ENCODE assay signal across 31 cellular contexts in genomic region chr1:216997831-216998230, GRCh38.
"Had no signal": no experiment of that assay in that cellular context is flagged by ENCODE, and none has a peak within 500 bp of the region (broad histone marks: within the 10 kb centered on the region; RNA-seq: fewer than 3 reads in every experiment).

No MANE protein-coding gene starts in this region.

- ATAC-seq: natural killer cell; psoas muscle; right cardiac atrium; right lobe of liver; stimulated activated memory B cell treated with anti-CD40 and anti-IgM and Interleukin-4, amounts not matched to agents 10 μg/mL and 1 μg/mL and 100 μg/mL, for 72 hours; stimulated activated naive CD8-positive, alpha-beta T cell treated with anti-CD3 and anti-CD28 coated beads, Interleukin-15, amount 100 ng/mL, for 72 hours; stimulated activated naive CD8-positive, alpha-beta T cell treated with anti-CD3 and anti-CD28 coated beads, Interleukin-15, Interleukin-2, amounts not matched to agents 100 U/mL and 50 U/mL, for 24 hours; upper lobe of right lung had no signal

- H3K4me2 ChIP-seq: neural progenitor cell had no signal

- H3K36me3 Mint-ChIP-seq: natural killer cell; neural progenitor cell; stimulated activated memory B cell treated with anti-CD40 and anti-IgM and Interleukin-4, amounts not matched to agents 10 μg/mL and 1 μg/mL and 100 μg/mL, for 72 hours; type B pancreatic cell had no signal

- H3K9me3 Mint-ChIP-seq: nephron, neural progenitor cell, type B pancreatic cell had no signal

- H3K4me3 Mint-ChIP-seq: natural killer cell; nephron; neural progenitor cell; stimulated activated memory B cell treated with anti-CD40 and anti-IgM and Interleukin-4, amounts not matched to agents 10 μg/mL and 1 μg/mL and 100 μg/mL, for 72 hours; stimulated activated naive CD8-positive, alpha-beta T cell treated with anti-CD3 and anti-CD28 coated beads, Interleukin-15, amount 100 ng/mL, for 72 hours; type B pancreatic cell had no signal

- H3K4me3 ChIP-seq: neural progenitor cell, ovary, psoas muscle, right lobe of liver, sigmoid colon, spleen, suprapubic skin, testis, tibial artery, transverse colon, upper lobe of right lung, uterus had no signal

- H3K27ac Mint-ChIP-seq: natural killer cell; nephron; neural progenitor cell; progenitor cell of endocrine pancreas; stimulated activated memory B cell treated with anti-CD40 and anti-IgM and Interleukin-4, amounts not matched to agents 10 μg/mL and 1 μg/mL and 100 μg/mL, for 72 hours; stimulated activated naive CD8-positive, alpha-beta T cell treated with anti-CD3 and anti-CD28 coated beads, Interleukin-15, amount 100 ng/mL, for 72 hours; type B pancreatic cell had no signal

- DNase-seq: natural killer cell; occipital lobe; ovary; posterior cingulate gyrus; psoas muscle; right cardiac atrium; right lobe of liver; sigmoid colon; small intestine; spleen; stimulated activated CD4-positive, alpha-beta T cell treated with anti-CD3 and anti-CD28 coated beads, Interleukin-12 subunit alpha, Interleukin-12 subunit beta, amount 100 ng/mL, for 4 hours; stimulated activated CD4-positive, alpha-beta T cell treated with anti-CD3 and anti-CD28 coated beads, Interleukin-1b, Interleukin-23, amount 100 ng/mL, for 48 hours; stimulated activated CD4-positive, alpha-beta T cell treated with anti-CD3 and anti-CD28 coated beads, Interleukin-4, amount 100 ng/mL, for 1 hour; stimulated activated CD4-positive, alpha-beta T cell treated with anti-CD3 and anti-CD28 coated beads, Interleukin-4, amount 100 ng/mL, for 4 hours; stimulated activated CD8-positive, alpha-beta memory T cell treated with anti-CD3 and anti-CD28 coated beads, Interleukin-4, amount 100 ng/mL, for 48 hours; stimulated activated naive CD4-positive, alpha-beta T cell; stimulated activated naive CD8-positive, alpha-beta T cell treated with anti-CD3 and anti-CD28 coated beads, Interleukin-15, amount 100 ng/mL, for 72 hours; stimulated activated naive CD8-positive, alpha-beta T cell treated with anti-CD3 and anti-CD28 coated beads, Interleukin-15, Interleukin-2, amounts not matched to agents 100 U/mL and 50 U/mL, for 24 hours; substantia nigra; testis; tibial artery; transverse colon; upper lobe of right lung; uterus had no signal

- H3K27ac ChIP-seq: neural progenitor cell, ovary, parathyroid adenoma, psoas muscle, right lobe of liver, sigmoid colon, spleen, suprapubic skin, testis, tibial artery, transverse colon, upper lobe of right lung, uterus had no signal

- H2AFZ ChIP-seq: neural progenitor cell, parathyroid adenoma had no signal

- H3K79me2 ChIP-seq: parathyroid adenoma had no signal

- H3K9ac ChIP-seq: neural progenitor cell, parathyroid adenoma had no signal

- H3K4me1 ChIP-seq: parathyroid adenoma, psoas muscle, right lobe of liver, sigmoid colon, spleen, suprapubic skin, testis, tibial artery, transverse colon, upper lobe of right lung, uterus had no signal

- H3K27me3 Mint-ChIP-seq: stimulated activated memory B cell treated with anti-CD40 and anti-IgM and Interleukin-4, amounts not matched to agents 10 μg/mL and 1 μg/mL and 100 μg/mL, for 72 hours; stimulated activated naive CD8-positive, alpha-beta T cell treated with anti-CD3 and anti-CD28 coated beads, Interleukin-15, amount 100 ng/mL, for 72 hours had no signal

- H3K27me3 ChIP-seq: neural progenitor cell, ovary, right lobe of liver, sigmoid colon, spleen, suprapubic skin, testis, tibial artery, transverse colon, upper lobe of right lung, uterus had no signal

- H3K4me1 Mint-ChIP-seq: natural killer cell; nephron; stimulated activated memory B cell treated with anti-CD40 and anti-IgM and Interleukin-4, amounts not matched to agents 10 μg/mL and 1 μg/mL and 100 μg/mL, for 72 hours; stimulated activated naive CD8-positive, alpha-beta T cell treated with anti-CD3 and anti-CD28 coated beads, Interleukin-15, amount 100 ng/mL, for 72 hours had no signal

- H3K36me3 ChIP-seq: neural progenitor cell, ovary, right lobe of liver, sigmoid colon, spleen, suprapubic skin, tibial artery, transverse colon, upper lobe of right lung, uterus had no signal

- H3K9me3 ChIP-seq: ovary, psoas muscle, right lobe of liver, sigmoid colon, spleen, suprapubic skin, testis, tibial artery, transverse colon, upper lobe of right lung, uterus had no signal
